ENCODE assay signal across 19 cellular contexts in genomic region chr11:57343825-57344224, GRCh38.
DNase-seq lines count a peak whose midpoint lies in the region; ATAC-seq, FAIRE-seq and TF ChIP-seq lines count a peak whose summit lies in the region.
"Had no signal": no experiment of that assay in that cellular context is flagged by ENCODE, and none has a peak within 500 bp of the region (broad histone marks: within the 10 kb centered on the region; RNA-seq: fewer than 3 reads in every experiment).

No MANE protein-coding gene starts in this region.

- no peaks in the 10 kb centered on the region for H3K36me3 Mint-ChIP-seq in nephron (ENCODE audit: low read depth)
- H3K36me3 Mint-ChIP-seq: stimulated activated memory B cell treated with anti-CD40 and anti-IgM and Interleukin-4, amounts not matched to agents 10 μg/mL and 1 μg/mL and 100 μg/mL, for 72 hours had no signal

- H3K9me3 Mint-ChIP-seq in nephron: no peaks in the 10 kb centered on the region
- H3K9me3 Mint-ChIP-seq: activated naive CD8-positive, alpha-beta T cell treated with anti-CD3 and anti-CD28 coated beads, Interleukin-2, amount 50 U/mL, for 24 hours; stimulated activated memory B cell treated with anti-CD40 and anti-IgM and Interleukin-4, amounts not matched to agents 10 μg/mL and 1 μg/mL and 100 μg/mL, for 72 hours; T-helper 2 cell treated with Interferon-gamma antibody and Interleukin-4, amounts not matched to agents 5 μg/mL and 100 μg/mL, for 36 hours had no signal

- TF ChIP-seq POLR2A in H54 (IDR thresholded peaks at IDR 0.05; ENCODE audit: low read depth, low read length): no peak

- DNase-seq in DMS153 (lab: John Stamatoyannopoulos, UW) (peak; percentile 43), DMS153 treated with DMSO at 0.1 percent for 48 hours (lab: John Stamatoyannopoulos, UW; ENCODE audit: unreplicated experiment) (no peak), NCI-H2171 treated with DMSO at 0.1 percent for 48 hours (lab: John Stamatoyannopoulos, UW) (peak; percentile 69), H54 (ENCODE audit: insufficient read length, low spot score) (no peak)
- DNase-seq: activated CD4-positive, CD25-positive, alpha-beta regulatory T cell; activated naive CD8-positive, alpha-beta T cell treated with anti-CD3 and anti-CD28 coated beads, Interleukin-2, amount 50 U/mL, for 24 hours; Calu3; erythroblast; gastrocnemius medialis; GDM1; left colon; NCI-H1048; NCI-H226; retina; tibial artery had no signal

- FAIRE-seq in H54 (lab: Jason Lieb, UNC): no peak

- peak overlapping the region; percentile 43 to 44 (median 44) for H3K27ac Mint-ChIP-seq in nephron
- H3K27ac Mint-ChIP-seq: activated naive CD8-positive, alpha-beta T cell treated with anti-CD3 and anti-CD28 coated beads, Interleukin-2, amount 50 U/mL, for 24 hours; stimulated activated memory B cell treated with anti-CD40 and anti-IgM and Interleukin-4, amounts not matched to agents 10 μg/mL and 1 μg/mL and 100 μg/mL, for 72 hours; T-helper 2 cell treated with Interferon-gamma antibody and Interleukin-4, amounts not matched to agents 5 μg/mL and 100 μg/mL, for 36 hours had no signal

- TF ChIP-seq CTCF in nephron (IDR thresholded peaks at IDR 0.05; ENCODE audit: unreplicated experiment in 3 of 3): no peak

- peaks cover 59% of the 10 kb centered on the region for H3K4me1 Mint-ChIP-seq in nephron

- no peak overlapping the region for H3K4me3 Mint-ChIP-seq in nephron
- H3K4me3 Mint-ChIP-seq: activated naive CD8-positive, alpha-beta T cell treated with anti-CD3 and anti-CD28 coated beads, Interleukin-2, amount 50 U/mL, for 24 hours; stimulated activated memory B cell treated with anti-CD40 and anti-IgM and Interleukin-4, amounts not matched to agents 10 μg/mL and 1 μg/mL and 100 μg/mL, for 72 hours; T-helper 2 cell treated with Interferon-gamma antibody and Interleukin-4, amounts not matched to agents 5 μg/mL and 100 μg/mL, for 36 hours had no signal

- ATAC-seq in GM18858 (IDR thresholded peaks at IDR 0.05; ENCODE audit: unreplicated experiment): no peak
- ATAC-seq: activated naive CD8-positive, alpha-beta T cell treated with anti-CD3 and anti-CD28 coated beads, Interleukin-2, amount 50 U/mL, for 24 hours; gastrocnemius medialis; left colon; stimulated activated memory B cell treated with anti-CD40 and anti-IgM and Interleukin-4, amounts not matched to agents 10 μg/mL and 1 μg/mL and 100 μg/mL, for 72 hours had no signal

- no peaks in the 10 kb centered on the region for H3K27me3 Mint-ChIP-seq in nephron (ENCODE audit: low read depth)

Comparison
In these comparisons a context has a peak if more than half of its experiments do, and no peak if none do; other contexts are left out.
1. DNase-seq: peak in DMS153 (single experiment) and NCI-H2171 treated with DMSO at 0.1 percent for 48 hours (single experiment); none in DMS153 treated with DMSO at 0.1 percent for 48 hours (single experiment) and H54 (single experiment).